ENCODE assay signal across 33 cellular contexts in the genomic region with DNA sequence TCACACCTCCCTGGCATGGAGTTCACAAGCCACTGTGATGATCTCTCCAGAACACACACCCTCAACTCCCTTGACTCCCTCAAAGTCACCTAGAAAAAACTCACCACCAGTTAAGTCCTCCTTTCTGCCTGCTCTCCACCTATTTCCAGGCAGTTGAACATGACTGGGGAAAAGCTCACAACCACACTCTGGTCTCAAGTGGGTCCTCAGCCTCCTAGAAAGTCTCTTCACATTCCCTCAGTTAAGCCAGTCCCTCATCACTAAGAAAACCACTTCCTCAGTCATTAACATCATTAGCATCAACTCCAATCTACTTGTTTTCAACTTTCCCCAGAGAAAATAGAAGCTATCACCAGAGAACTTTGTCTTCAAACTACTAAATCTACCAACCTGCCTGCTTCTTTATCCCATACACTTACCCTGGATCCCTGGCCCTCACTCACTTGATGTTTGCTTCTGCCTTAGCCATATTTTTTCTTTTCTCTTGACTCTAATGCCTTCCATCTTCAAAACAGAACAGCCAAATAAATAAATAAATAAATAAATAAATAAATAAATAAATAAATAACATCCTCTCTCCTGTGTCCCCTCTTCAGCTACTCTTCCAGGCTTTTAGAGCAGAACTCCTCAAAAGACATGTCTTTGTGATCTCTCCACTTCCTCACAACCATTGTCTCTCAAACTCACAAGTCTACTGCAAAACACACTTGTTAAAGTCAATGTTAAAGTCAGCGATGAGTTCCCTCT.
"Had no signal": no experiment of that assay in that cellular context is flagged by ENCODE, and none has a peak within 500 bp of the region (broad histone marks: within the 10 kb centered on the region; RNA-seq: fewer than 3 reads in every experiment).

No MANE protein-coding gene starts in this region.

- H3K27ac Mint-ChIP-seq: activated B cell treated with CpG ODN at 0.5 μM for 24 hours; activated CD4-positive, alpha-beta memory T cell treated with anti-CD3 and anti-CD28 coated beads, Interleukin-2, amount 10 ng/mL, durations not matched to agents 7 days and 5 days; activated naive CD8-positive, alpha-beta T cell; activated T-helper 17 cell treated with anti-CD3 and anti-CD28 coated beads, Interleukin-2, amount 50 U/mL, for 72 hours; dendritic cell treated with granulocyte-macrophage colony-stimulating factor and Interleukin-4, amounts not matched to agents 40 ng/mL and 50 ng/mL, for 4 days; endodermal cell; T-helper 17 cell; T-helper 2 cell treated with Interferon-gamma antibody and Interleukin-4, amounts not matched to agents 5 μg/mL and 100 μg/mL, for 36 hours had no signal

- H3K4me1 Mint-ChIP-seq: activated B cell treated with CpG ODN at 0.5 μM for 24 hours; activated CD4-positive, alpha-beta memory T cell treated with anti-CD3 and anti-CD28 coated beads, Interleukin-2, amount 10 ng/mL, durations not matched to agents 7 days and 5 days; activated T-helper 17 cell treated with anti-CD3 and anti-CD28 coated beads, Interleukin-2, amount 50 U/mL, for 72 hours; central memory CD8-positive, alpha-beta T cell; T-helper 17 cell had no signal

- H3K9me3 Mint-ChIP-seq: activated B cell treated with CpG ODN at 0.5 μM for 24 hours; activated CD4-positive, alpha-beta memory T cell treated with anti-CD3 and anti-CD28 coated beads, Interleukin-2, amount 10 ng/mL, durations not matched to agents 7 days and 5 days; activated T-cell treated with anti-CD3 and anti-CD28 coated beads, Interleukin-2, amount 50 U/mL, for 4 hours; central memory CD8-positive, alpha-beta T cell; dendritic cell treated with granulocyte-macrophage colony-stimulating factor and Interleukin-4, amounts not matched to agents 40 ng/mL and 50 ng/mL, for 4 days; endodermal cell had no signal

- H3K36me3 ChIP-seq: brain microvascular endothelial cell, WERI-Rb-1 had no signal

- H3K27me3 Mint-ChIP-seq: activated CD4-positive, alpha-beta memory T cell treated with anti-CD3 and anti-CD28 coated beads, Interleukin-2, amount 10 ng/mL, durations not matched to agents 7 days and 5 days; activated naive CD8-positive, alpha-beta T cell; activated T-helper 17 cell treated with anti-CD3 and anti-CD28 coated beads, Interleukin-2, amount 50 U/mL, for 72 hours; central memory CD8-positive, alpha-beta T cell; dendritic cell treated with granulocyte-macrophage colony-stimulating factor and Interleukin-4, amounts not matched to agents 40 ng/mL and 50 ng/mL, for 4 days; T-helper 17 cell had no signal

- DNase-seq: activated B cell treated with CpG ODN at 0.5 μM for 24 hours; activated CD4-positive, alpha-beta memory T cell treated with anti-CD3 and anti-CD28 coated beads, Interleukin-2, amount 10 ng/mL, durations not matched to agents 7 days and 5 days; activated CD4-positive, alpha-beta T cell treated with anti-CD3 and anti-CD28 coated beads for 48 hours; activated CD4-positive, alpha-beta T cell treated with anti-CD3 and anti-CD28 coated beads, Interleukin-2, amount 50 U/mL, for 4 hours; activated CD8-positive, alpha-beta memory T cell treated with anti-CD3 and anti-CD28 coated beads for 24 hours; activated effector memory CD4-positive, alpha-beta T cell treated with Interleukin-2 at 50 U/mL for 16 hours; activated gamma-delta T cell treated with Interleukin-2 at 50 U/mL for 16 hours; activated naive CD4-positive, alpha-beta T cell treated with anti-CD3 and anti-CD28 coated beads, Interleukin-2, amount 50 U/mL, for 16 hours; activated naive CD4-positive, alpha-beta T cell treated with Interleukin-2 at 50 U/mL for 16 hours; activated T-cell treated with anti-CD3 and anti-CD28 coated beads, Interleukin-2, amount 50 U/mL, for 4 hours; amniotic stem cell; anterior cingulate cortex; brain microvascular endothelial cell; dorsolateral prefrontal cortex; effector memory CD4-positive, alpha-beta T cell; endodermal cell; foreskin fibroblast; head of caudate nucleus; T-helper 1 cell; T-helper 17 cell; T1000; WERI-Rb-1 had no signal

- H3K4me3 ChIP-seq: coronary artery, dorsolateral prefrontal cortex had no signal

- H3K27ac ChIP-seq: brain microvascular endothelial cell, coronary artery, dorsolateral prefrontal cortex, WERI-Rb-1 had no signal

- H3K36me3 Mint-ChIP-seq: activated naive CD8-positive, alpha-beta T cell had no signal

- H3K4me3 Mint-ChIP-seq: activated B cell treated with CpG ODN at 0.5 μM for 24 hours; activated CD4-positive, alpha-beta memory T cell treated with anti-CD3 and anti-CD28 coated beads, Interleukin-2, amount 10 ng/mL, durations not matched to agents 7 days and 5 days; activated naive CD8-positive, alpha-beta T cell; activated T-cell treated with anti-CD3 and anti-CD28 coated beads, Interleukin-2, amount 50 U/mL, for 4 hours; activated T-helper 17 cell treated with anti-CD3 and anti-CD28 coated beads, Interleukin-2, amount 50 U/mL, for 72 hours; central memory CD8-positive, alpha-beta T cell; dendritic cell treated with granulocyte-macrophage colony-stimulating factor and Interleukin-4, amounts not matched to agents 40 ng/mL and 50 ng/mL, for 4 days; endodermal cell; T-helper 17 cell; T-helper 2 cell treated with Interferon-gamma antibody and Interleukin-4, amounts not matched to agents 5 μg/mL and 100 μg/mL, for 36 hours had no signal

- FAIRE-seq: astrocyte, bronchial epithelial cell, frontal cortex had no signal

- H3K27me3 ChIP-seq: brain microvascular endothelial cell, dorsolateral prefrontal cortex had no signal

- ATAC-seq: activated CD4-positive, CD25-positive, alpha-beta regulatory T cell treated with anti-CD3 and anti-CD28 coated beads, Interleukin-2, amount 50 U/mL, for 24 hours; activated T-cell treated with anti-CD3 and anti-CD28 coated beads, Interleukin-2, amount 50 U/mL, for 4 hours; activated T-helper 17 cell treated with anti-CD3 and anti-CD28 coated beads, Interleukin-2, amount 50 U/mL, for 72 hours; esophagus mucosa; T-helper 17 cell had no signal
